8 cellular contexts compared by ENCODE assay signal in the genomic region with DNA sequence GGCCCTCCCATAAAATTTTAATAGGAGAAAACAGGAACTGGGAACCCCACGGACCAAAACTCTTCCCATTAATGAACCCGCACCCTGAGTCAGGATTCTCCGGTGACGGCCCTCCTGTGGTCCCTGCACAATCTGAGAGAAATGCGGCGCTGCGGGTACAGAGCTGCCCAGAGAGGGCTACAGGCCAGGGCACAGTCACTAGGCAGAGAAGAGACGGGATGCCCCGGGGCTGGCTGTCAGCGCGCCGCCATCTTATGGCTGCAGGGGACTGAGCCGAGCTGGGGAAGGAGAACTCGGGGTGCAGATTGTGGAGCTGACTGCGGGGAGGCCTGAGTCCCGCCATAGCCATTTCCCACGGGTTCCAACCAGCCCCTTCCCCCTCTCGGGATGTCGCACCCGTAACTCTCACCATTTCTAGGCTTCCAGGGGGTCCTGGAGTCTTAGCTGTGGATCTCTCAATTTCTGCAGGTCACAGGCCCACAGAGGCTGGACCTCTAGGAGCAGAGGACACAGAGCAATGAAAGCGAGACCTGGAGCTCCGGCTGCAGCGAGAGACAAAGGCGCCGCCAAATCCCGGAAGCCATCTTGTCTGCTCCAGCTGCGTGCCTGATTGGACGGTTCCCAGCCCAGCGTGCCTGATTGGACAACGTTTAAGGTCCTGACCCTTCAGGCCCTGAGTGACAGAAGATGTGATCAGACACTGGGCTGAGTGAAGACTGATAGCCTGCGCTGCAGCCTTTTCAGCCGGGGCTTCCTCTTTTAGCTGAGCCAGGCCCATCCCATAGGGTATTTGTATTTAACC. TPM values are rescaled to one million over a fixed set of nuclear protein-coding genes. Genes with fewer than 3 reads are reported as not detected.
DNase-seq lines count a peak whose midpoint lies in the region; ATAC-seq, FAIRE-seq and TF ChIP-seq lines count a peak whose summit lies in the region.

TSS of gene ZNF675 (minus strand) at position 591 of the 802 bp plus-strand sequence. CDS start at position 412, 179 bp downstream.

- peak; percentile 81 for ATAC-seq in GM21367 (IDR thresholded peaks at IDR 0.05; ENCODE audit: unreplicated experiment)

- peak within 1 kb of the TSS; percentile 96 for H3K9ac ChIP-seq in OCI-LY1 (ENCODE audit: low read length)

- peaks cover 40% of the 10 kb centered on the region for H3K36me3 ChIP-seq in OCI-LY1 (ENCODE audit: insufficient read depth, low read length)

- H3K9me3 ChIP-seq in OCI-LY1 (ENCODE audit: low read length) (peaks cover 14% of the 10 kb centered on the region; the same call in 1 of the 2 replicates), mononuclear cell (ENCODE audit: low read depth, low read length) (no peaks in the 10 kb centered on the region)

- H3K9me2 ChIP-seq in OCI-LY1 (ENCODE audit: low read depth, low read length) = no peaks in the 10 kb centered on the region

- no peaks in the 10 kb centered on the region for H3F3A ChIP-seq in OCI-LY1 (ENCODE audit: insufficient read depth, low read length)

- H3K79me2 ChIP-seq in OCI-LY1 (ENCODE audit: insufficient read depth, low read length) = peaks cover 37% of the 10 kb centered on the region

- H3K27me3 ChIP-seq in OCI-LY1 (ENCODE audit: insufficient read depth, low read length) (no peaks in the 10 kb centered on the region), mononuclear cell (ENCODE audit: insufficient read depth, low read length) (no peaks in the 10 kb centered on the region)

- DNase-seq in COR-L47 (lab: John Stamatoyannopoulos, UW) (peak; percentile 88), HTR-8/SVneo (ENCODE audit: insufficient read length, low spot score) (peak; percentile 83), epidermal melanocyte (ENCODE audit: insufficient read length, low spot score) (peak; percentile 76)
- DNase-seq in activated CD8-positive, alpha-beta memory T cell treated with anti-CD3 and anti-CD28 coated beads, Interleukin-2, amount 50 U/mL, for 48 hours = peak; percentile 89
- peak; percentile 62 to 79 for DNase-seq in stimulated activated CD8-positive, alpha-beta memory T cell treated with anti-CD3 and anti-CD28 coated beads, Interleukin-4, amount 100 ng/mL, for 1 hour (ENCODE audit: low read depth in 2 of 2, low spot score in 1 of 2)

- peak within 1 kb of the TSS; percentile 83 for H3K27ac ChIP-seq in OCI-LY1 (ENCODE audit: low read depth, low read length, poor library complexity, severe bottlenecking)

- peak within 1 kb of the TSS; percentile 92 for H3K4me2 ChIP-seq in OCI-LY1 (ENCODE audit: low read length)

- H3K4me3 ChIP-seq in OCI-LY1 (ENCODE audit: low read depth, low read length, poor library complexity, severe bottlenecking) (peak within 1 kb of the TSS; percentile 96), mononuclear cell (ENCODE audit: low read length) (peak within 1 kb of the TSS; percentile 57)

- TF ChIP-seq CTCF in OCI-LY1 (IDR thresholded peaks at IDR 0.05; ENCODE audit: low read length) = peak; percentile 22; the same call in 1 of the 2 replicates

- H2AFZ ChIP-seq in OCI-LY1 (ENCODE audit: low read length) = peak within 1 kb of the TSS; percentile 84; the same call in 1 of the 2 replicates

- peak; percentile 94 for FAIRE-seq in HTR-8/SVneo (lab: Jason Lieb, UNC)

- H4K20me1 ChIP-seq in OCI-LY1 (ENCODE audit: insufficient read depth, low read length) = no peaks in the 10 kb centered on the region

- H3K4me1 ChIP-seq in OCI-LY1 (ENCODE audit: insufficient read depth, low read length, severe bottlenecking) = peaks cover 12% of the 10 kb centered on the region
- peaks cover 3% of the 10 kb centered on the region for H3K4me1 ChIP-seq in mononuclear cell (ENCODE audit: insufficient read depth, low read length)

RNA-seq across cellular contexts. Expression of gene ZNF675, which starts in this region (rescaled TPM):
- total RNA-seq in mononuclear cell = 26.6 TPM

Comparison
In these comparisons a context has a peak if more than half of its experiments do, and no peak if none do; other contexts are left out.
1. Peak in every context shown above with its lines: DNase-seq, ATAC-seq, H3K4me3 ChIP-seq and H3K27ac ChIP-seq.